ENCODE assay signal across 9 cellular contexts in genomic region chr1:22930235-22930912, GRCh38. TPM values are rescaled to one million over a fixed set of nuclear protein-coding genes. Genes with fewer than 3 reads are reported as not detected.
DNase-seq lines count a peak whose midpoint lies in the region; ATAC-seq and TF ChIP-seq lines count a peak whose summit lies in the region.
"Had no signal": no experiment of that assay in that cellular context is flagged by ENCODE, and none has a peak within 500 bp of the region (broad histone marks: within the 10 kb centered on the region; RNA-seq: fewer than 3 reads in every experiment).

No MANE protein-coding gene starts in this region.

- POLR2A ChIA-PET in activated CD8-positive, alpha-beta T cell treated with anti-CD3 and anti-CD28 coated beads for 36 hours (lab: Charles Lee) = interaction anchor here (0.6 kb wide), 1 partner anchor 19 kb away, joined by 4 read pairs; no protein-coding TSS in a partner anchor

- H3K4me3 ChIP-seq in Loucy (ENCODE audit: low read length, poor library complexity, severe bottlenecking) = no peak overlapping the region

- intact Hi-C loops in activated CD8-positive, alpha-beta T cell treated with anti-CD3 and anti-CD28 coated beads for 36 hours (cut with micrococcal nuclease) = no loop called here
- intact Hi-C loops in posterior cingulate gyrus (cut with DNase I) = loop anchor here (1.0 kb wide), 1 partner anchor 256 kb away; no protein-coding TSS in a partner anchor

- H3K27me3 ChIP-seq in Loucy (ENCODE audit: insufficient read depth, low read length, poor library complexity, severe bottlenecking) = no peaks in the 10 kb centered on the region

- H3K4me1 Mint-ChIP-seq in activated CD8-positive, alpha-beta T cell treated with anti-CD3 and anti-CD28 coated beads for 36 hours (ENCODE audit: low read depth) = no peaks in the 10 kb centered on the region
- H3K4me1 Mint-ChIP-seq: CD4-positive, CD25-positive, alpha-beta regulatory T cell had no signal

- no peak overlapping the region for H3K4me3 Mint-ChIP-seq in activated CD8-positive, alpha-beta T cell treated with anti-CD3 and anti-CD28 coated beads for 36 hours
- H3K4me3 Mint-ChIP-seq: CD4-positive, CD25-positive, alpha-beta regulatory T cell had no signal

- DNase-seq in NCI-H2081 (lab: John Stamatoyannopoulos, UW) = peak; percentile 20 to 54
- DNase-seq in NCI-H2081 treated with DMSO at 0.1 percent for 48 hours (lab: John Stamatoyannopoulos, UW) = no peak
- DNase-seq in activated CD8-positive, alpha-beta T cell treated with anti-CD3 and anti-CD28 coated beads for 36 hours = peak; percentile 46
- peak; percentile 66 for DNase-seq in germinal center (ENCODE audit: low spot score)
- DNase-seq in posterior cingulate gyrus = peak in 9 of 10 donors; percentile 36 to 89 (median 61)

- H3K9me3 ChIP-seq in Loucy (ENCODE audit: insufficient read depth, low read depth, low read length) = no peaks in the 10 kb centered on the region

- H4K20me1 ChIP-seq in Loucy (ENCODE audit: insufficient read depth, low read length, poor library complexity, severe bottlenecking) = no peaks in the 10 kb centered on the region

- H3K9ac ChIP-seq in Loucy (ENCODE audit: low read depth, low read length, poor library complexity, severe bottlenecking) = no peak overlapping the region

- CTCF ChIA-PET in activated CD8-positive, alpha-beta T cell treated with anti-CD3 and anti-CD28 coated beads for 36 hours (lab: Charles Lee) = interaction anchor here (1.4 to 3.1 kb wide), 3 partner anchors 39 to 228 kb away, joined by 4 to 16 read pairs (median 7); no protein-coding TSS in a partner anchor

- H3K4me2 ChIP-seq in Loucy (ENCODE audit: low read depth, low read length, poor library complexity, severe bottlenecking) = no peak overlapping the region

- H3K9me2 ChIP-seq in Loucy (replicated peaks; ENCODE audit: low read depth, low read length) = no peaks in the 10 kb centered on the region

- H3K9me3 Mint-ChIP-seq in activated CD8-positive, alpha-beta T cell treated with anti-CD3 and anti-CD28 coated beads for 36 hours = no peaks in the 10 kb centered on the region
- H3K9me3 Mint-ChIP-seq: CD4-positive, CD25-positive, alpha-beta regulatory T cell had no signal

- no peak overlapping the region for H2AFZ ChIP-seq in Loucy (ENCODE audit: low read length)

- H3K79me2 ChIP-seq in Loucy (ENCODE audit: insufficient read depth, low read length) = no peaks in the 10 kb centered on the region

- H3K36me3 ChIP-seq in Loucy (ENCODE audit: insufficient read depth, low read length) = no peaks in the 10 kb centered on the region

- peaks cover 17% of the 10 kb centered on the region for H3K27me3 Mint-ChIP-seq in activated CD8-positive, alpha-beta T cell treated with anti-CD3 and anti-CD28 coated beads for 36 hours
- H3K27me3 Mint-ChIP-seq: CD4-positive, CD25-positive, alpha-beta regulatory T cell had no signal

- no peaks in the 10 kb centered on the region for H3K36me3 Mint-ChIP-seq in activated CD8-positive, alpha-beta T cell treated with anti-CD3 and anti-CD28 coated beads for 36 hours (ENCODE audit: low read depth)
- H3K36me3 Mint-ChIP-seq: CD4-positive, CD25-positive, alpha-beta regulatory T cell had no signal

- H3K27ac Mint-ChIP-seq in activated CD8-positive, alpha-beta T cell treated with anti-CD3 and anti-CD28 coated beads for 36 hours = no peak overlapping the region
- H3K27ac Mint-ChIP-seq: CD4-positive, CD25-positive, alpha-beta regulatory T cell had no signal

- H3F3A ChIP-seq in Loucy (ENCODE audit: low read depth) = no peaks in the 10 kb centered on the region

- ATAC-seq in activated CD8-positive, alpha-beta T cell treated with anti-CD3 and anti-CD28 coated beads for 36 hours = peak; percentile 78
- ATAC-seq in HG02884 (IDR thresholded peaks at IDR 0.05; ENCODE audit: unreplicated experiment) (no peak), HG03460 (IDR thresholded peaks at IDR 0.05; ENCODE audit: unreplicated experiment) (no peak)

- H3K4me1 ChIP-seq in Loucy (ENCODE audit: insufficient read depth, low read length, poor library complexity, severe bottlenecking) = no peaks in the 10 kb centered on the region

- TF ChIP-seq CTCF in Loucy (conservative IDR thresholded peaks at IDR 0.05; ENCODE audit: low read length) = peak; percentile 80
- peak; percentile 63 for TF ChIP-seq CTCF in activated CD8-positive, alpha-beta T cell treated with anti-CD3 and anti-CD28 coated beads for 36 hours (IDR thresholded peaks at IDR 0.05)

RNA-seq across cellular contexts. Expression of gene LACTBL1, which starts 42.3 kb away (rescaled TPM):
- not detected for total RNA-seq in activated CD8-positive, alpha-beta T cell treated with anti-CD3 and anti-CD28 coated beads for 36 hours
- total RNA-seq: CD4-positive, CD25-positive, alpha-beta regulatory T cell had no signal
